ENCODE assay signal across 8 cellular contexts in genomic region chr7:91880016-91880412, GRCh38. TPM values are rescaled to one million over a fixed set of nuclear protein-coding genes. Genes with fewer than 3 reads are reported as not detected.
DNase-seq lines count a peak whose midpoint lies in the region; ATAC-seq and TF ChIP-seq lines count a peak whose summit lies in the region.

No MANE protein-coding gene starts in this region.

- DNase-seq in CD14-positive monocyte (ENCODE audit: low spot score), result no peak
- no peak for DNase-seq in HCT116 (ENCODE audit: low read depth, low spot score)
- DNase-seq in SKM-1 (lab: John Stamatoyannopoulos, UW; ENCODE audit: unreplicated experiment), result no peak
- DNase-seq in T1000 (lab: John Stamatoyannopoulos, UW), result no peak
- DNase-seq in 8988T, result no peak

- ATAC-seq in HCT116, result peak; percentile 8

- H3K9me2 ChIP-seq in HCT116 (ENCODE audit: insufficient read depth), result no peaks in the 10 kb centered on the region

- 3% methylated on average over 9 of the region's 9 CpGs for WGBS in liver
- 4% methylated on average over 9 of the region's 9 CpGs for WGBS in urinary bladder

- H3K4me3 ChIP-seq in HCT116 (replicated peaks in 1 of 2; ENCODE audit: low read depth in 1 of 2, low read length in 2 of 2) (peak overlapping the region; percentile 68 to 92), liver (ENCODE audit: low read depth in 1 of 3, low read length in 3 of 3) (peak overlapping the region; percentile 69 to 99 (median 89)), urinary bladder (ENCODE audit: low read depth, low read length) (peak overlapping the region; percentile 88)

- peaks cover 0 to 8% (median 5%) of the 10 kb centered on the region in 3 donors for H3K27me3 Mint-ChIP-seq in CD14-positive monocyte (ENCODE audit: low read depth in 3 of 3)
- H3K27me3 Mint-ChIP-seq in activated naive CD8-positive, alpha-beta T cell, result no peaks in the 10 kb centered on the region

- TF ChIP-seq RAD21 in HCT116 (IDR thresholded peaks at IDR 0.05; ENCODE audit: low read depth) (no peak), liver (IDR thresholded peaks at IDR 0.05) (no peak)

- RAD21 ChIA-PET in HCT116 (lab: Charles Lee; ENCODE audit: low non-redundant PET in 1 of 2, low total read pairs in 2 of 2, uncharacterized antibody in 2 of 2, unreplicated experiment in 2 of 2), result no interaction called here

- CTCF ChIA-PET in HCT116 (lab: Charles Lee), result interaction anchor here (0.8 to 2.4 kb wide), 6 partner anchors 8 to 568 kb away, joined by 3 to 20 read pairs (median 10); partner anchors contain the start of gene GATAD1

- peak overlapping the region; percentile 79 for H3K9ac ChIP-seq in HCT116 (ENCODE audit: low read length)
- H3K9ac ChIP-seq in liver (ENCODE audit: low read depth in 1 of 2, low read length in 2 of 2), result peak overlapping the region in 1 of 2 donors; percentile 67

- peak overlapping the region; percentile 90 for H3K4me2 ChIP-seq in HCT116 (ENCODE audit: low read length)

- H3K4me3 Mint-ChIP-seq in CD14-positive monocyte, result peak overlapping the region; percentile 90 to 99
- peak overlapping the region; percentile 97 for H3K4me3 Mint-ChIP-seq in activated naive CD8-positive, alpha-beta T cell

- peak overlapping the region; percentile 74 for H2AFZ ChIP-seq in HCT116 (ENCODE audit: low read depth, low read length, poor library complexity, severe bottlenecking)

- intact Hi-C loops in CD14-positive monocyte (cut with micrococcal nuclease), result loop anchor here in 1 of 2 donors (5.0 kb wide), 1 partner anchor 48 kb away; no protein-coding TSS in a partner anchor
- intact Hi-C loops in HCT116 (cut with micrococcal nuclease), result loop anchor here (1.0 to 5.0 kb wide), 3 partner anchors 50 to 567 kb away; partner anchors contain the start of genes AKAP9 and GATAD1

- H3K9me3 ChIP-seq in HCT116 (ENCODE audit: control insufficient read depth in 1 of 2, insufficient read depth in 1 of 2, low read depth in 1 of 2, low read length in 2 of 2) (no peaks in the 10 kb centered on the region), liver (ENCODE audit: control insufficient read depth in 4 of 4, low read length in 3 of 4) (no peaks in the 10 kb centered on the region)

- peaks cover 0 to 8% (median 0%) of the 10 kb centered on the region in 7 donors for H3K9me3 Mint-ChIP-seq in CD14-positive monocyte
- no peaks in the 10 kb centered on the region for H3K9me3 Mint-ChIP-seq in activated naive CD8-positive, alpha-beta T cell (ENCODE audit: low read depth)

- peaks cover 16 to 18% of the 10 kb centered on the region in 2 donors for H3K36me3 Mint-ChIP-seq in CD14-positive monocyte
- peaks cover 25% of the 10 kb centered on the region for H3K36me3 Mint-ChIP-seq in activated naive CD8-positive, alpha-beta T cell

- H3K27ac Mint-ChIP-seq in CD14-positive monocyte, result peak overlapping the region; percentile 83 to 95 (median 93)
- peak overlapping the region; percentile 95 for H3K27ac Mint-ChIP-seq in activated naive CD8-positive, alpha-beta T cell

- POLR2A ChIA-PET in HCT116 (lab: Charles Lee), result interaction anchor here (1.5 kb wide), 1 partner anchor 61 kb away, joined by 4 read pairs; the partner anchor contains the start of gene AKAP9

- H3K79me2 ChIP-seq in HCT116 (ENCODE audit: insufficient read depth, low read length), result peaks cover 54% of the 10 kb centered on the region

- H3K27me3 ChIP-seq in HCT116 (ENCODE audit: insufficient read depth, low read length) (no peaks in the 10 kb centered on the region), liver (ENCODE audit: control insufficient read depth in 4 of 4, insufficient read depth in 4 of 4, low read length in 3 of 4) (no peaks in the 10 kb centered on the region)

- H3K4me1 Mint-ChIP-seq in CD14-positive monocyte, result peaks cover 33% of the 10 kb centered on the region
- H3K4me1 Mint-ChIP-seq in activated naive CD8-positive, alpha-beta T cell (ENCODE audit: low read depth), result peaks cover 46% of the 10 kb centered on the region

- no peak for TF ChIP-seq POLR2A in HCT116 (IDR thresholded peaks at IDR 0.05; ENCODE audit: borderline replicate concordance, extremely low read depth, insufficient read depth, insufficient read length)

- no peaks in the 10 kb centered on the region for H4K20me1 ChIP-seq in HCT116 (ENCODE audit: insufficient read depth)

- H3K36me3 ChIP-seq in HCT116 (ENCODE audit: control insufficient read depth in 1 of 2, insufficient read depth in 2 of 2, low read length in 2 of 2), result no peaks in the 10 kb centered on the region
- H3K36me3 ChIP-seq in liver (ENCODE audit: control insufficient read depth in 4 of 4, insufficient read depth in 3 of 4, low read depth in 1 of 4, low read length in 3 of 4), result peaks cover 0 to 3% (median under 1%) of the 10 kb centered on the region in 4 donors
- H3K36me3 ChIP-seq in urinary bladder (ENCODE audit: insufficient read depth), result no peaks in the 10 kb centered on the region

- TF ChIP-seq CTCF in CD14-positive monocyte (IDR thresholded peaks at IDR 0.05) (no peak), HCT116 (IDR thresholded peaks at IDR 0.05 in 2 of 3, conservative IDR thresholded peaks at IDR 0.05 in 1 of 3; ENCODE audit: borderline replicate concordance in 1 of 3, insufficient read depth in 1 of 3, low read depth in 2 of 3, low read length in 2 of 3) (no peak), liver (IDR thresholded peaks at IDR 0.05; ENCODE audit: low read depth, low read length, missing input control) (no peak)

- peak overlapping the region; percentile 15 for H3K27ac ChIP-seq in HCT116 (ENCODE audit: low read depth, low read length)
- no peak overlapping the region for H3K27ac ChIP-seq in liver (ENCODE audit: low read depth in 1 of 2, low read length in 2 of 2)
- no peak overlapping the region for H3K27ac ChIP-seq in urinary bladder (ENCODE audit: low read depth)

- H3K4me1 ChIP-seq in HCT116 (ENCODE audit: control insufficient read depth in 1 of 2, insufficient read depth in 2 of 2, low read length in 2 of 2) (peaks cover 4 to 16% of the 10 kb centered on the region in 2 experiments; a peak in 3 of 4 replicates), liver (ENCODE audit: control insufficient read depth in 4 of 4, insufficient read depth in 4 of 4, low read length in 3 of 4) (peaks cover 1 to 9% (median 6%) of the 10 kb centered on the region in 4 donors), urinary bladder (ENCODE audit: insufficient read depth) (no peaks in the 10 kb centered on the region)

- BruUV-seq in HCT116 (replicated peaks; lab: Mats Ljungman, UMichigan), result TSS peak; percentile 84

TF ChIP-seq in HCT116, 20 proteins besides CTCF, POLR2A, EP300 and RAD21 (continues in another document):
- no peak for TF ChIP-seq REST (IDR thresholded peaks at IDR 0.05; ENCODE audit: low read depth)
- TF ChIP-seq POLR2AphosphoS5 (IDR thresholded peaks at IDR 0.05; ENCODE audit: low read depth, low read length), result no peak

TF ChIP-seq in liver, 16 proteins besides CTCF, POLR2A, EP300 and RAD21:
- TF ChIP-seq TAF1 (conservative IDR thresholded peaks at IDR 0.05), result no peak
- no peak for TF ChIP-seq GABPA (IDR thresholded peaks at IDR 0.05 in 1 of 2, conservative IDR thresholded peaks at IDR 0.05 in 1 of 2)
- no peak for TF ChIP-seq HNF4G (IDR thresholded peaks at IDR 0.05)
- no peak for TF ChIP-seq FOXA1 (IDR thresholded peaks at IDR 0.05)
- no peak for TF ChIP-seq SP1 (IDR thresholded peaks at IDR 0.05)
- no peak for TF ChIP-seq FOXA2 (IDR thresholded peaks at IDR 0.05)
- TF ChIP-seq JUND (IDR thresholded peaks at IDR 0.05), result no peak
- no peak for TF ChIP-seq HNF4A (conservative IDR thresholded peaks at IDR 0.05)
- TF ChIP-seq ZBTB33 (IDR thresholded peaks at IDR 0.05), result no peak
- TF ChIP-seq REST (IDR thresholded peaks at IDR 0.05), result no peak
- TF ChIP-seq YY1 (IDR thresholded peaks at IDR 0.05), result no peak

RNA-seq across cellular contexts. Expression of gene MTERF1, which starts 0.5 kb away (rescaled TPM):
- 1 to 10 TPM; 4.0 to 4.6 TPM for polyA plus RNA-seq in CD14-positive monocyte
- total RNA-seq in HCT116 (2021; ENCODE audit: unreplicated experiment), result 13.1 TPM
- 3.4 and 6.3 TPM in 2 replicates for polyA plus RNA-seq in HCT116 (2012)
- total RNA-seq in liver, result 1 to 10 TPM; 6.9 to 9.1 TPM
- 1 to 10 TPM; 5.8 to 5.9 TPM for polyA plus RNA-seq in liver
- total RNA-seq in urinary bladder, result 25.9 TPM
- polyA plus RNA-seq in urinary bladder, result 6.4 TPM
